Comparison of ENCODE assay signal across 1 cellular context in the genomic region with DNA sequence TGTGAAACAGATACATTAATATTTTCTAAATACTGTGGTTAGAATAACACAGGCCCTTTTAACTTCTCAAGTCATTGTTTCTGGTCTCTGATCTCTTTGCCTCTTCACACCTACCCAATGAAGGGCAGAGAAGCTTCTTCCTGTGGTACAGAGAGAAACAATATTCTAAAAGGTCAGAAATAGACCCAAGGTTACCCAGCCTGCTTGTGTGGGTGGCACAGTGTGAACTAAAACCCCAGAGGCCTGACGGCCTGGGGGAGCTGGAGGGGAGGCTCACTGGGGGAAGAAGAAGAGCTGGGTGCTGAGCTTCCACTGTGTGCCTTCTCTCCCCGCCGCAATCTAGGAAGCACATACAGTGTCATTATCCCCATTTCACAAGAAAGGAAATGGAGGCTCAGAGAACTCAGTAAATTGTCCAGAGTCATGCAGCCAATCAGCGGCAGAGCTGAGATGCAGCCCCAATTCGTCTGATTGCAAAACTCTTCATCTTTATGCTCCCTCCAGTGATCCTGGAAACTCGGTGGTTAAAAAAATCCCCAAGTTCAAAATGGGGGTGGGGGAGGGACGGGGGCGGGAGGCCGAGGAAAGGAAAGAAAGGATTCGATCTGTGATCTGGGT.
A peak's percentile ranks its signal among the peaks of the same experiment; 100 is the strongest.
TF ChIP-seq lines count a peak whose summit lies in the region.

No MANE protein-coding gene starts in this region.

TF ChIP-seq in GM12878, 131 proteins besides CTCF, POLR2A, EP300 and RAD21 (continued from another document):
- TF ChIP-seq, protein P1, sequence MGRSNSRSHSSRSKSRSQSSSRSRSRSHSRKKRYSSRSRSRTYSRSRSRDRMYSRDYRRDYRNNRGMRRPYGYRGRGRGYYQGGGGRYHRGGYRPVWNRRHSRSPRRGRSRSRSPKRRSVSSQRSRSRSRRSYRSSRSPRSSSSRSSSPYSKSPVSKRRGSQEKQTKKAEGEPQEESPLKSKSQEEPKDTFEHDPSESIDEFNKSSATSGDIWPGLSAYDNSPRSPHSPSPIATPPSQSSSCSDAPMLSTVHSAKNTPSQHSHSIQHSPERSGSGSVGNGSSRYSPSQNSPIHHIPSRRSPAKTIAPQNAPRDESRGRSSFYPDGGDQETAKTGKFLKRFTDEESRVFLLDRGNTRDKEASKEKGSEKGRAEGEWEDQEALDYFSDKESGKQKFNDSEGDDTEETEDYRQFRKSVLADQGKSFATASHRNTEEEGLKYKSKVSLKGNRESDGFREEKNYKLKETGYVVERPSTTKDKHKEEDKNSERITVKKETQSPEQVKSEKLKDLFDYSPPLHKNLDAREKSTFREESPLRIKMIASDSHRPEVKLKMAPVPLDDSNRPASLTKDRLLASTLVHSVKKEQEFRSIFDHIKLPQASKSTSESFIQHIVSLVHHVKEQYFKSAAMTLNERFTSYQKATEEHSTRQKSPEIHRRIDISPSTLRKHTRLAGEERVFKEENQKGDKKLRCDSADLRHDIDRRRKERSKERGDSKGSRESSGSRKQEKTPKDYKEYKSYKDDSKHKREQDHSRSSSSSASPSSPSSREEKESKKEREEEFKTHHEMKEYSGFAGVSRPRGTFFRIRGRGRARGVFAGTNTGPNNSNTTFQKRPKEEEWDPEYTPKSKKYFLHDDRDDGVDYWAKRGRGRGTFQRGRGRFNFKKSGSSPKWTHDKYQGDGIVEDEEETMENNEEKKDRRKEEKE (IDR thresholded peaks at IDR 0.05) = no peak
- TF ChIP-seq CREB1 (IDR thresholded peaks at IDR 0.05; ENCODE audit: low read depth) (no peak), CHD2 (IDR thresholded peaks at IDR 0.05; ENCODE audit: borderline replicate concordance, low read depth, low read length) (peak; percentile 66; the same call in 1 of the 2 replicates), GABPA (IDR thresholded peaks at IDR 0.05; ENCODE audit: low read depth) (no peak), CBX3 (IDR thresholded peaks at IDR 0.05; ENCODE audit: borderline replicate concordance, low read depth) (no peak), CEBPB (IDR thresholded peaks at IDR 0.05; ENCODE audit: borderline replicate concordance in 1 of 2, low read depth in 2 of 2, low read length in 2 of 2) (no peak), RBBP5 (conservative IDR thresholded peaks at IDR 0.05) (no peak), ZZZ3 (IDR thresholded peaks at IDR 0.05; ENCODE audit: control insufficient read depth, insufficient read length, low read depth) (no peak), BHLHE40 (IDR thresholded peaks at IDR 0.05; ENCODE audit: borderline replicate concordance in 1 of 2, low read depth in 2 of 2, low read length in 1 of 2) (peak in 1 of 2 experiments; percentile 52; a peak in 1 of 4 replicates), POLR2AphosphoS2 (IDR thresholded peaks at IDR 0.05; ENCODE audit: low read depth, low read length) (no peak), LARP7 (IDR thresholded peaks at IDR 0.05) (no peak), JUND (IDR thresholded peaks at IDR 0.05; ENCODE audit: low read depth, low read length) (no peak), CHD1 (IDR thresholded peaks at IDR 0.05; ENCODE audit: low read depth, low read length) (no peak), NR2F1 (conservative IDR thresholded peaks at IDR 0.05) (peak; percentile 95), IKZF2 (IDR thresholded peaks at IDR 0.05) (no peak; a peak in 3 of 4 replicates), PAX8 (IDR thresholded peaks at IDR 0.05) (no peak), ZBED1 (IDR thresholded peaks at IDR 0.05; ENCODE audit: borderline replicate concordance) (0 out of 2 replicates have a peak, but pooled peaks have one; percentile 44), MXI1 (IDR thresholded peaks at IDR 0.05; ENCODE audit: low read depth, low read length) (no peak), TBL1XR1 (IDR thresholded peaks at IDR 0.05; ENCODE audit: low read depth, low read length) (peak; percentile 51; the same call in 1 of the 2 replicates), HDAC2 (IDR thresholded peaks at IDR 0.05) (no peak), MTA2 (IDR thresholded peaks at IDR 0.05; ENCODE audit: low read depth) (peak; percentile 68; the same call in 1 of the 2 replicates), KDM1A (IDR thresholded peaks at IDR 0.05; ENCODE audit: borderline replicate concordance) (no peak), SMARCA5 (IDR thresholded peaks at IDR 0.05) (no peak), ASH2L (IDR thresholded peaks at IDR 0.05; ENCODE audit: borderline replicate concordance, low read depth) (no peak), CBX5 (IDR thresholded peaks at IDR 0.05; ENCODE audit: low read depth) (no peak), NR2C2 (IDR thresholded peaks at IDR 0.05; ENCODE audit: borderline replicate concordance, control insufficient read depth, insufficient read length, low read depth) (no peak), ZNF384 (IDR thresholded peaks at IDR 0.05; ENCODE audit: borderline replicate concordance, low read depth, low read length) (no peak), E2F8 (IDR thresholded peaks at IDR 0.05; ENCODE audit: low read depth, partially characterized antibody) (no peak)
TF ChIP-seq in GM12878: peak in this region for 39.
